In genomic region chr5:53479656-53480473, GRCh38 we compare ENCODE assay signal across 8 cellular contexts. TPM values are rescaled to one million over a fixed set of nuclear protein-coding genes. Genes with fewer than 3 reads are reported as not detected.
DNase-seq lines count a peak whose midpoint lies in the region; ATAC-seq, FAIRE-seq and TF ChIP-seq lines count a peak whose summit lies in the region.

No MANE protein-coding gene starts in this region.

- H3K9me3 ChIP-seq in Panc1 (ENCODE audit: control insufficient read depth, insufficient read depth, low read depth, low read length) (no peaks in the 10 kb centered on the region), small intestine (ENCODE audit: control insufficient read depth, low read depth) (no peaks in the 10 kb centered on the region)

- POLR2A ChIA-PET in Panc1 (lab: Charles Lee) (no interaction called here), MCF 10A (lab: Yijun Ruan, JAX) (interaction anchor here (1.0 to 1.9 kb wide), 2 partner anchors 11 to 81 kb away, joined by 3 to 5 read pairs; partner anchors contain the start of gene NDUFS4)

- BruUV-seq in Panc1 (replicated peaks; lab: Mats Ljungman, UMichigan) = no TSS peak
- no TSS peak for BruUV-seq in MCF 10A (replicated peaks; lab: Mats Ljungman, UMichigan)

- H3K4me1 Mint-ChIP-seq in MCF 10A (ENCODE audit: insufficient read depth, unreplicated experiment) = peaks cover 23% of the 10 kb centered on the region

- in situ Hi-C loops in Panc1 (cut with HindIII; ENCODE audit: low pct_unique_long_range_greater_than_20kb, low sequenced_read_pairs) = no loop called here

- H3K36me3 ChIP-seq in Panc1 (ENCODE audit: control insufficient read depth, insufficient read depth, low read length) (no peaks in the 10 kb centered on the region), small intestine (ENCODE audit: control insufficient read depth in 2 of 2, insufficient read depth in 2 of 2, low read length in 2 of 2) (no peaks in the 10 kb centered on the region)

- CTCF ChIA-PET in Panc1 (lab: Charles Lee) (interaction anchor here (0.8 kb wide), 1 partner anchor 128 kb away, joined by 3 read pairs; no protein-coding TSS in a partner anchor), MCF 10A (lab: Yijun Ruan, JAX) (interaction anchor here (0.6 to 2.9 kb wide), 3 partner anchors 15 to 756 kb away, joined by 4 to 7 read pairs (median 5); no protein-coding TSS in a partner anchor)

- H3K27me3 Mint-ChIP-seq in MCF 10A (ENCODE audit: insufficient read depth, unreplicated experiment) = no peaks in the 10 kb centered on the region

- peak overlapping the region; percentile 53 to 63 for H3K4me3 ChIP-seq in Panc1 (ENCODE audit: low read depth in 2 of 2, low read length in 2 of 2)
- peak overlapping the region; percentile 37 to 40 for H3K4me3 ChIP-seq in small intestine (ENCODE audit: low read depth in 1 of 2, low read length in 2 of 2)

- no peak for FAIRE-seq in small intestine (lab: Jason Lieb, UNC)

- peaks cover 53% of the 10 kb centered on the region for H3K27me3 ChIP-seq in Panc1 (ENCODE audit: control insufficient read depth, insufficient read depth, low read length)
- H3K27me3 ChIP-seq in small intestine (ENCODE audit: control insufficient read depth in 2 of 2, insufficient read depth in 2 of 2, low read length in 2 of 2) = peaks cover under 1 to 6% of the 10 kb centered on the region in 2 donors

- peak; percentile 65 for DNase-seq in activated effector memory CD4-positive, alpha-beta T cell treated with anti-CD3 and anti-CD28 coated beads, Interleukin-2, amount 50 U/mL, for 16 hours
- DNase-seq in activated effector memory CD4-positive, alpha-beta T cell treated with Interleukin-2 at 50 U/mL for 16 hours = no peak
- DNase-seq in Panc1 (ENCODE audit: low read depth, low spot score) (no peak), MCF 10A (ENCODE audit: unreplicated experiment) (peak; percentile 45), iPS-NIHi7 (ENCODE audit: extremely low spot score) (peak; percentile 58), small intestine (no peak), HK-2 (ENCODE audit: unreplicated experiment) (no peak), cerebellar cortex (ENCODE audit: low spot score) (no peak)

- WGBS in small intestine, 3 donors = 0 to 1% (median 0%) methylated on average over 48 to 80 of the region's 80 CpGs

- TF ChIP-seq CTCF in Panc1 (IDR thresholded peaks at IDR 0.05) (no peak), MCF 10A (IDR thresholded peaks at IDR 0.05; ENCODE audit: unreplicated experiment) (no peak)

- H3K4me1 ChIP-seq in Panc1 (ENCODE audit: control insufficient read depth, insufficient read depth, low read length) (peaks cover 12% of the 10 kb centered on the region), small intestine (ENCODE audit: control insufficient read depth in 2 of 2, insufficient read depth in 1 of 2, low read depth in 1 of 2, low read length in 1 of 2) (no peaks in the 10 kb centered on the region)

- peak; percentile 41 for ATAC-seq in Panc1

- intact Hi-C loops in Panc1 (cut with micrococcal nuclease; ENCODE audit: unreplicated experiment) = loop anchor here (5.0 to 10.0 kb wide), 2 partner anchors 405 to 737 kb away; no protein-coding TSS in a partner anchor
- intact Hi-C loops in MCF 10A (cut with micrococcal nuclease) = loop anchor here (2.0 to 10.0 kb wide), 6 partner anchors 43 to 585 kb away; no protein-coding TSS in a partner anchor

- no peaks in the 10 kb centered on the region for H3K36me3 Mint-ChIP-seq in MCF 10A (ENCODE audit: insufficient read depth, unreplicated experiment)

- H3K27ac Mint-ChIP-seq in MCF 10A (ENCODE audit: low read depth, unreplicated experiment) = no peak overlapping the region

- peak overlapping the region; percentile 79 for H3K4me3 Mint-ChIP-seq in MCF 10A (ENCODE audit: unreplicated experiment)

- H3K27ac ChIP-seq in Panc1 (ENCODE audit: low read length) (no peak overlapping the region), small intestine (ENCODE audit: low read depth in 1 of 2, low read length in 1 of 2) (peak overlapping the region in 1 of 2 donors; percentile 80)

- no peaks in the 10 kb centered on the region for H3K9me3 Mint-ChIP-seq in MCF 10A (ENCODE audit: unreplicated experiment)

RNA-seq across cellular contexts. Expression of gene FST, which starts 0.6 kb away (rescaled TPM):
- total RNA-seq in Panc1 (2021; ENCODE audit: unreplicated experiment) (0.51 TPM), MCF 10A (2022) (6.2 and 7.3 TPM in 2 replicates)
- 0.22 TPM for polyA plus RNA-seq in Panc1 (2012; ENCODE audit: insufficient read length)
- polyA plus RNA-seq in small intestine = 1 to 10 TPM in 1 of 3 donors, under 1 TPM in 1, not detected in 1; 0.54 to 6.0 TPM

Comparison
In these comparisons a context has a peak if more than half of its experiments do, and no peak if none do; other contexts are left out.
1. DNase-seq: peak in activated effector memory CD4-positive, alpha-beta T cell treated with anti-CD3 and anti-CD28 coated beads, Interleukin-2, amount 50 U/mL, for 16 hours (single experiment), MCF 10A (single experiment) and iPS-NIHi7 (single experiment); none in activated effector memory CD4-positive, alpha-beta T cell treated with Interleukin-2 at 50 U/mL for 16 hours (single experiment), Panc1 (single experiment), small intestine (single experiment), HK-2 (single experiment) and cerebellar cortex (single experiment).